7 cellular contexts compared by ENCODE assay signal in genomic region chr4:9132849-9133248, GRCh38. TPM values are rescaled to one million over a fixed set of nuclear protein-coding genes. Genes with fewer than 3 reads are reported as not detected.
"Had no signal": no experiment of that assay in that cellular context is flagged by ENCODE, and none has a peak within 500 bp of the region (broad histone marks: within the 10 kb centered on the region; RNA-seq: fewer than 3 reads in every experiment).

No MANE protein-coding gene starts in this region.

RNA-seq across cellular contexts. Expression of gene FAM90A26, which starts 37.4 kb away (rescaled TPM):
- total RNA-seq: GM23248, GM23338, H1, H4, H7, H9, HFFc6 had no signal
